ENCODE assay signal across 7 cellular contexts in the genomic region with DNA sequence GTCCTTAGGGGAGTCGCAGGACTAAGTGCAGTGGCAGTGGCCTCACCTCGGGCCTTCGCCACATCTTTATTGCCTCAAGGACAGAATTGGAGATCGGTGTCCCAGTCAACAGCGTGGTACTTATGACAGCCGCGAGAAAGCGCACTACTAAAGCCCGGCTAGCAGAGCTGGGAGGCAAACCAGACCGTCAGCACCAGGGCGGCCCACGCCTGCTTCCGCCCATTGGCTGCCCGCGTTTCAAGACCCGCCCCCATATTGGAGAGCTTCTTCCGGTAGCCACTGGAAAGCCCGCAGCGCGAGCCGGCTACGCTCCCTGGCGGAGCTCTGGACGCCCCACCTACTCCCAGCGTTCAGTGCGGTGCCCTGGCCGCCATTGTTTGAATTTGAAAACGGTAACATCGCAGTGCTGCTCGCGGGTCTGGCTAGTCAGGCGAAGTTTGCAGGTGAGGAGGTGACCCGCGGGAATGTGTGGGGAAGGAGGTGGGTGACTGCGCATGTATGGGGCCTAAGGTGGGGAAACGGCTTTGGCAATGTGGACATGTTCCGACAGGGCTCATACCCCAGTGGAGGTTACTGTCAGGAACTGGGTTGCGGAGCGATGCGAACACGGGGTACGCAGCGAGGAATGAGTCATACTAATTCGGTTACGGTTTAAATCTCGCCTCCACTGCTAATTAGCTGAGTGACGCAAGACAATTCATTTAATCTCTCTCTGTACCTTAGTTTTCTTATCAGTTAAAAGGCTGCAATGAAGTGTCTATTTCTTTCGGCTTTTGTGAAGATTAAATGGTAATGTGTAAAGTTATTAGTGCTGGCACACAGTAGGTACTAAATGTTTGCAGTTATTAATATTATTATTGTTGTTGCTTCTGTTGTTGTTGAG.
DNase-seq lines count a peak whose midpoint lies in the region; ATAC-seq lines count a peak whose summit lies in the region.

A gene with protein sequence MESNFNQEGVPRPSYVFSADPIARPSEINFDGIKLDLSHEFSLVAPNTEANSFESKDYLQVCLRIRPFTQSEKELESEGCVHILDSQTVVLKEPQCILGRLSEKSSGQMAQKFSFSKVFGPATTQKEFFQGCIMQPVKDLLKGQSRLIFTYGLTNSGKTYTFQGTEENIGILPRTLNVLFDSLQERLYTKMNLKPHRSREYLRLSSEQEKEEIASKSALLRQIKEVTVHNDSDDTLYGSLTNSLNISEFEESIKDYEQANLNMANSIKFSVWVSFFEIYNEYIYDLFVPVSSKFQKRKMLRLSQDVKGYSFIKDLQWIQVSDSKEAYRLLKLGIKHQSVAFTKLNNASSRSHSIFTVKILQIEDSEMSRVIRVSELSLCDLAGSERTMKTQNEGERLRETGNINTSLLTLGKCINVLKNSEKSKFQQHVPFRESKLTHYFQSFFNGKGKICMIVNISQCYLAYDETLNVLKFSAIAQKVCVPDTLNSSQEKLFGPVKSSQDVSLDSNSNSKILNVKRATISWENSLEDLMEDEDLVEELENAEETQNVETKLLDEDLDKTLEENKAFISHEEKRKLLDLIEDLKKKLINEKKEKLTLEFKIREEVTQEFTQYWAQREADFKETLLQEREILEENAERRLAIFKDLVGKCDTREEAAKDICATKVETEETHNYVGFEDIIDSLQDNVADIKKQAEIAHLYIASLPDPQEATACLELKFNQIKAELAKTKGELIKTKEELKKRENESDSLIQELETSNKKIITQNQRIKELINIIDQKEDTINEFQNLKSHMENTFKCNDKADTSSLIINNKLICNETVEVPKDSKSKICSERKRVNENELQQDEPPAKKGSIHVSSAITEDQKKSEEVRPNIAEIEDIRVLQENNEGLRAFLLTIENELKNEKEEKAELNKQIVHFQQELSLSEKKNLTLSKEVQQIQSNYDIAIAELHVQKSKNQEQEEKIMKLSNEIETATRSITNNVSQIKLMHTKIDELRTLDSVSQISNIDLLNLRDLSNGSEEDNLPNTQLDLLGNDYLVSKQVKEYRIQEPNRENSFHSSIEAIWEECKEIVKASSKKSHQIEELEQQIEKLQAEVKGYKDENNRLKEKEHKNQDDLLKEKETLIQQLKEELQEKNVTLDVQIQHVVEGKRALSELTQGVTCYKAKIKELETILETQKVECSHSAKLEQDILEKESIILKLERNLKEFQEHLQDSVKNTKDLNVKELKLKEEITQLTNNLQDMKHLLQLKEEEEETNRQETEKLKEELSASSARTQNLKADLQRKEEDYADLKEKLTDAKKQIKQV (N-terminal part only) (plus strand): TSS at position 353 of the 883 bp plus-strand sequence. CDS start 3,705 bp downstream, outside the sequence.

- H3K4me3 ChIP-seq in rectal smooth muscle tissue (ENCODE audit: low read length) = peak within 1 kb of the TSS; percentile 99

- peaks cover 4% of the 10 kb centered on the region for H3K4me1 ChIP-seq in rectal smooth muscle tissue (ENCODE audit: control insufficient read depth, insufficient read depth, low read length)

- peak within 1 kb of the TSS; percentile 86 for H3K9ac ChIP-seq in rectal smooth muscle tissue (ENCODE audit: low read length)

- H3K36me3 ChIP-seq in rectal smooth muscle tissue (ENCODE audit: control insufficient read depth, insufficient read depth, low read length) = no peaks in the 10 kb centered on the region

- ATAC-seq in GM18508 (IDR thresholded peaks at IDR 0.05; ENCODE audit: insufficient read depth, unreplicated experiment) (peak; percentile 92), HG03025 (IDR thresholded peaks at IDR 0.05; ENCODE audit: low FRiP score, unreplicated experiment) (peak; percentile 99)

- no peaks in the 10 kb centered on the region for H3K27me3 ChIP-seq in rectal smooth muscle tissue (ENCODE audit: control insufficient read depth, insufficient read depth, low read length)

- DNase-seq in NCI-H2029 treated with DMSO at 0.1 percent for 48 hours (lab: John Stamatoyannopoulos, UW) (peak; percentile 34), T-helper 9 cell (peak; percentile 88), astrocyte of the hippocampus (ENCODE audit: low read depth, low spot score) (peak; percentile 99), hepatic stellate cell (ENCODE audit: low spot score) (peak; percentile 95)

- H3K27ac ChIP-seq in rectal smooth muscle tissue (ENCODE audit: low read depth, low read length) = peak within 1 kb of the TSS; percentile 79

Comparison
In these comparisons a context has a peak if more than half of its experiments do, and no peak if none do; other contexts are left out.
1. Peak in every context shown above with its lines: DNase-seq, ATAC-seq, H3K4me3 ChIP-seq and H3K27ac ChIP-seq.
2. DNase-seq: peak in every context shown above with its lines; median percentile 99 in astrocyte of the hippocampus; 95 in hepatic stellate cell; 88 in T-helper 9 cell; 34 in NCI-H2029 treated with DMSO at 0.1 percent for 48 hours.